20 cellular contexts compared by ENCODE assay signal in genomic region chr15:19992428-19992827, GRCh38.
DNase-seq lines count a peak whose midpoint lies in the region; ATAC-seq and TF ChIP-seq lines count a peak whose summit lies in the region.
"Had no signal": no experiment of that assay in that cellular context is flagged by ENCODE, and none has a peak within 500 bp of the region (broad histone marks: within the 10 kb centered on the region; RNA-seq: fewer than 3 reads in every experiment).

No MANE protein-coding gene starts in this region.

- no peak overlapping the region for H3K4me3 ChIP-seq in DND-41 (ENCODE audit: low read depth in 1 of 2, low read length in 2 of 2)
- H3K4me3 ChIP-seq: BLaER1 had no signal

- no peaks in the 10 kb centered on the region for H3K4me1 Mint-ChIP-seq in activated T-helper 17 cell treated with anti-CD3 and anti-CD28 coated beads, Interleukin-2, amount 50 U/mL, for 72 hours
- no peaks in the 10 kb centered on the region for H3K4me1 Mint-ChIP-seq in T-helper 17 cell
- H3K4me1 Mint-ChIP-seq: CD14-positive monocyte; CD4-positive, alpha-beta memory T cell; CD4-positive, CD25-positive, alpha-beta regulatory T cell had no signal

- no peak overlapping the region for H3K9ac ChIP-seq in DND-41 (ENCODE audit: low read depth, low read length)
- H3K9ac ChIP-seq: BLaER1 had no signal

- H3K27ac ChIP-seq in DND-41 (ENCODE audit: low read length), result peak overlapping the region; percentile 52
- peak overlapping the region; percentile 8 for H3K27ac ChIP-seq in KOPT-K1 (ENCODE audit: low read depth, low read length, poor library complexity, severe bottlenecking)

- peaks cover 40% of the 10 kb centered on the region for H3K4me1 ChIP-seq in DND-41 (ENCODE audit: insufficient read depth, low read length)
- H3K4me1 ChIP-seq: BE2C had no signal

- H4K20me1 ChIP-seq in DND-41 (ENCODE audit: insufficient read depth, low read length), result no peaks in the 10 kb centered on the region
- H4K20me1 ChIP-seq: BLaER1 had no signal

- ATAC-seq in DND-41 (ENCODE audit: insufficient read depth, low read depth), result no peak
- ATAC-seq in activated T-helper 17 cell treated with anti-CD3 and anti-CD28 coated beads, Interleukin-2, amount 50 U/mL, for 72 hours (replicated peaks), result peak; percentile 71
- no peak for ATAC-seq in HG03571 (IDR thresholded peaks at IDR 0.05; ENCODE audit: unreplicated experiment)
- no peak for ATAC-seq in T-helper 17 cell

- DNase-seq in DND-41, result no peak
- DNase-seq in T-helper 17 cell, result no peak
- DNase-seq: 8988T; ACHN; BE2C; C1 segment of cervical spinal cord; CD4-positive, alpha-beta memory T cell; CD4-positive, CD25-positive, alpha-beta regulatory T cell; CD8-positive, alpha-beta memory T cell; COR-L47; DMS 273 treated with DMSO at 0.1 percent for 48 hours; DMS153; DMS53; DMS79; GF-D8 had no signal

- H3K79me2 ChIP-seq in DND-41 (ENCODE audit: insufficient read depth, low read length), result no peaks in the 10 kb centered on the region

- no peaks in the 10 kb centered on the region for H3K9me3 ChIP-seq in DND-41 (ENCODE audit: insufficient read depth, low read length, severe bottlenecking)
- peaks cover 17% of the 10 kb centered on the region for H3K9me3 ChIP-seq in KOPT-K1 (ENCODE audit: insufficient read depth, low read length, poor library complexity, severe bottlenecking)
- no peaks in the 10 kb centered on the region for H3K9me3 ChIP-seq in T-helper 17 cell (ENCODE audit: control insufficient read depth, low read length, poor library complexity, severe bottlenecking)
- H3K9me3 ChIP-seq: BE2C had no signal

- no peaks in the 10 kb centered on the region for H3K27me3 Mint-ChIP-seq in activated T-helper 17 cell treated with anti-CD3 and anti-CD28 coated beads, Interleukin-2, amount 50 U/mL, for 72 hours
- no peaks in the 10 kb centered on the region for H3K27me3 Mint-ChIP-seq in T-helper 17 cell
- H3K27me3 Mint-ChIP-seq: CD4-positive, alpha-beta memory T cell; CD4-positive, CD25-positive, alpha-beta regulatory T cell; CD8-positive, alpha-beta memory T cell had no signal

- H3K9me3 Mint-ChIP-seq in activated T-helper 17 cell treated with anti-CD3 and anti-CD28 coated beads, Interleukin-2, amount 50 U/mL, for 72 hours, result peaks cover 23% of the 10 kb centered on the region

- H3K36me3 ChIP-seq in DND-41 (ENCODE audit: insufficient read depth, low read length), result no peaks in the 10 kb centered on the region
- no peaks in the 10 kb centered on the region for H3K36me3 ChIP-seq in KOPT-K1 (ENCODE audit: insufficient read depth, low read length)
- H3K36me3 ChIP-seq: BE2C, BLaER1 had no signal

- TF ChIP-seq CTCF in DND-41 (IDR thresholded peaks at IDR 0.05; ENCODE audit: borderline replicate concordance, extremely low read depth, low read length, poor library complexity, severe bottlenecking), result no peak

- no peaks in the 10 kb centered on the region for H3K27me3 ChIP-seq in DND-41 (ENCODE audit: insufficient read depth, low read length, poor library complexity)
- H3K27me3 ChIP-seq: BE2C, BLaER1 had no signal

- no peak overlapping the region for H3K4me3 Mint-ChIP-seq in activated T-helper 17 cell treated with anti-CD3 and anti-CD28 coated beads, Interleukin-2, amount 50 U/mL, for 72 hours
- no peak overlapping the region for H3K4me3 Mint-ChIP-seq in T-helper 17 cell
- H3K4me3 Mint-ChIP-seq: CD14-positive monocyte; CD4-positive, alpha-beta memory T cell; CD4-positive, CD25-positive, alpha-beta regulatory T cell; CD8-positive, alpha-beta memory T cell had no signal

- H2AFZ ChIP-seq in DND-41 (ENCODE audit: low read depth, low read length), result no peak overlapping the region; the same call in 1 of the 2 replicates

- H3K27ac Mint-ChIP-seq in activated T-helper 17 cell treated with anti-CD3 and anti-CD28 coated beads, Interleukin-2, amount 50 U/mL, for 72 hours, result no peak overlapping the region
- no peak overlapping the region for H3K27ac Mint-ChIP-seq in T-helper 17 cell
- H3K27ac Mint-ChIP-seq: CD14-positive monocyte; CD4-positive, alpha-beta memory T cell; CD4-positive, CD25-positive, alpha-beta regulatory T cell; CD8-positive, alpha-beta memory T cell had no signal

- H3K4me2 ChIP-seq in DND-41 (ENCODE audit: insufficient read depth, low read length), result no peak overlapping the region

- no peaks in the 10 kb centered on the region for H3K36me3 Mint-ChIP-seq in activated T-helper 17 cell treated with anti-CD3 and anti-CD28 coated beads, Interleukin-2, amount 50 U/mL, for 72 hours (ENCODE audit: low read depth)
- no peaks in the 10 kb centered on the region for H3K36me3 Mint-ChIP-seq in T-helper 17 cell (ENCODE audit: low read depth)
- H3K36me3 Mint-ChIP-seq: CD14-positive monocyte; CD4-positive, alpha-beta memory T cell; CD4-positive, CD25-positive, alpha-beta regulatory T cell; CD8-positive, alpha-beta memory T cell had no signal
